In genomic region chr22:30260682-30261081, GRCh38 we compare ENCODE assay signal across 1 cellular context.
TF ChIP-seq lines count a peak whose summit lies in the region.

No MANE protein-coding gene starts in this region.

TF ChIP-seq in IMR-90, 13 proteins besides CTCF, POLR2A, EP300 and RAD21:
- no peak for TF ChIP-seq SMC3 (IDR thresholded peaks at IDR 0.05; ENCODE audit: low read depth, low read length)
- no peak for TF ChIP-seq MAZ (IDR thresholded peaks at IDR 0.05; ENCODE audit: borderline replicate concordance, low read depth, low read length)
- no peak for TF ChIP-seq FOS (IDR thresholded peaks at IDR 0.05; ENCODE audit: low read depth, low read length)
- no peak for TF ChIP-seq USF2 (IDR thresholded peaks at IDR 0.05; ENCODE audit: low read depth, low read length)
- no peak for TF ChIP-seq RCOR1 (IDR thresholded peaks at IDR 0.05; ENCODE audit: insufficient replicate concordance, low read length)
- no peak for TF ChIP-seq MAFK (IDR thresholded peaks at IDR 0.05; ENCODE audit: low read depth, low read length)
- TF ChIP-seq NFE2L2 (IDR thresholded peaks at IDR 0.05; ENCODE audit: low read depth, low read length): no peak
- TF ChIP-seq MXI1 (IDR thresholded peaks at IDR 0.05; ENCODE audit: borderline replicate concordance, low read depth, low read length): no peak
- TF ChIP-seq CHD1 (IDR thresholded peaks at IDR 0.05; ENCODE audit: low read depth, low read length): no peak
TF ChIP-seq in IMR-90: peak in this region for 0.
